11 cellular contexts compared by ENCODE assay signal in the genomic region with DNA sequence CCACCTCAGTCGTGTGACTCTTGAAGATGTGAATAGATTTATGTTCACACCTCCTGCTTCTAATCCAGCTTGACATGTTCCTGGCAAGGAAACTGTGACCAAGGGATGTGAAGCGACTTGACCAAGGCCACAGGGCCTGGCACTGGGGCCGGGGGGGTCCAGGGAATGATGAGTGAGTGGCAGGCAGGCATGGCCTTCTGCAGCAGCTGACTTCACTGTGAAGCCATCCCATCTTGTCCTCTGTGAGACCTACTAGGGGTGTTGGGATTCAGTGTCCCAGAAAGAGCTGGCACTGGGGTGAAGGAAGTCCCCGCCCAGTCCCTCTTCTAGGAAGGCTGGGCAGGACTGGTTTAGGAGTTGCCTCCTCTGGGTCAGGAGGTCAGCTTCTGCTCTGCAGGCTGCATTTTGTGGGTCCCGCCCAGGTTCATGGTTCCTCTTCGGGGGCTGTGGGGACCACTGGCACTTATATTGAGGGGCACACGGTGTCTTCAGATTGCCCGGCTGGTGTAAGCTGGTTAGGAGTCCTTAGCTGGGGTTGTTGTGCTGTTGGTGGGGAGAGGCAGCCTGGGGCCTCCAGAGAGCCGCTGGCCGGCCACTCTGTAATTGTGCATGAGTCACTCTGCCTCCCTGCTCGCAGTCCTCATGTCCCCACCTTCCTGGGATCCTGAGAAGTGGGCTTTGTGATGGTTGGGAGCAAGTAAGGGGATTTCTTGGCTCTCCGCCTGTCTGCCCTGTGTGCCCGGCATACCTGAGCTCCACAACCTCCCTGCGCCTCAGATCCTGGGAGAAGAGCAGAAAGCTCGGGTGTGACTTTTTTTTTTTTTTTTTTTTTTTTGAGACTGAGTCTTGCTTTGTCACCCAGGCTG. TPM values are rescaled to one million over a fixed set of nuclear protein-coding genes. Genes with fewer than 3 reads are reported as not detected.
DNase-seq lines count a peak whose midpoint lies in the region; ATAC-seq and TF ChIP-seq lines count a peak whose summit lies in the region.
"Had no signal": no experiment of that assay in that cellular context is flagged by ENCODE, and none has a peak within 500 bp of the region (broad histone marks: within the 10 kb centered on the region; RNA-seq: fewer than 3 reads in every experiment).

No MANE protein-coding gene starts in this region.

- H2BK120ac ChIP-seq in IMR-90 (ENCODE audit: low read depth, low read length) = peak overlapping the region; percentile 73

- TF ChIP-seq CTCF in IMR-90 (conservative IDR thresholded peaks at IDR 0.05; ENCODE audit: low read depth, low read length) = no peak
- no peak for TF ChIP-seq CTCF in mucosa of descending colon (IDR thresholded peaks at IDR 0.05)

- H2AK5ac ChIP-seq in IMR-90 (ENCODE audit: low read depth, low read length) = peak overlapping the region; percentile 95

- H3K9ac ChIP-seq in IMR-90 (ENCODE audit: low read depth, low read length) = peak overlapping the region; percentile 21

- no peaks in the 10 kb centered on the region for H3K9me3 ChIP-seq in IMR-90 (ENCODE audit: control insufficient read depth, insufficient read depth, low read length)
- no peaks in the 10 kb centered on the region for H3K9me3 ChIP-seq in mucosa of descending colon
- H3K9me3 ChIP-seq: neutrophil had no signal

- POLR2A ChIA-PET in IMR-90 (lab: Charles Lee; ENCODE audit: unreplicated experiment) = interaction anchor here (0.6 kb wide), 1 partner anchor 288 kb away, joined by 5 read pairs; no protein-coding TSS in a partner anchor

- H3K4me3 ChIP-seq in IMR-90 (ENCODE audit: insufficient read depth, low read depth, low read length) = no peak overlapping the region
- no peak overlapping the region for H3K4me3 ChIP-seq in mucosa of descending colon

- H4K8ac ChIP-seq in IMR-90 (ENCODE audit: low read depth in 2 of 2, low read length in 2 of 2) = peak overlapping the region in 1 of 2 experiments; percentile 75; a peak in 3 of 4 replicates

- 75% methylated on average over 2 of the region's 15 CpGs; no CpG with 5 or more reads in 1 of the 2 experiments for WGBS in IMR-90 (ENCODE audit: extremely low coverage in 2 of 2, insufficient read length in 1 of 2), 2 experiments

- peak overlapping the region; percentile 61; the same call in 1 of the 2 replicates for H3K56ac ChIP-seq in IMR-90 (ENCODE audit: extremely low read depth, insufficient read depth, low read length)

- no peak for TF ChIP-seq POLR2A in IMR-90 (IDR thresholded peaks at IDR 0.05; ENCODE audit: low read depth, low read length)

- H3K4me1 ChIP-seq in IMR-90 (ENCODE audit: control insufficient read depth, insufficient read depth, low read length) = peaks cover 83% of the 10 kb centered on the region
- peaks cover 99% of the 10 kb centered on the region for H3K4me1 ChIP-seq in mucosa of descending colon (ENCODE audit: low read depth)

- no TSS peak for BruUV-seq in IMR-90 (replicated peaks; lab: Mats Ljungman, UMichigan)

- peak overlapping the region; percentile 82 for H4K91ac ChIP-seq in IMR-90 (ENCODE audit: insufficient read depth, low read depth, low read length)

- TF ChIP-seq RAD21 in IMR-90 (IDR thresholded peaks at IDR 0.05; ENCODE audit: low read length) = peak; percentile 14; the same call in 1 of the 2 replicates

- H2BK20ac ChIP-seq in IMR-90 (ENCODE audit: low read depth, low read length) = peak overlapping the region; percentile 71

- H3K18ac ChIP-seq in IMR-90 (ENCODE audit: low read depth, low read length) = peak overlapping the region; percentile 62

- peak; percentile 75 for DNase-seq in A172 (ENCODE audit: low spot score)
- peak; percentile 71 for DNase-seq in IMR-90
- peak; percentile 48 for DNase-seq in dermis blood vessel endothelial cell
- DNase-seq in mucosa of descending colon = peak in 1 of 3 donors; percentile 60
- DNase-seq in midbrain (lab: John Stamatoyannopoulos, UW) = no peak
- no peak for DNase-seq in stimulated activated CD4-positive, alpha-beta T cell treated with anti-CD3 and anti-CD28 coated beads, Interleukin-12 subunit alpha, Interleukin-12 subunit beta, amount 100 ng/mL, for 4 hours
- no peak for DNase-seq in activated CD8-positive, alpha-beta memory T cell treated with anti-CD3 and anti-CD28 coated beads, Interleukin-2, amount 50 U/mL, for 4 hours
- DNase-seq in activated CD8-positive, alpha-beta memory T cell treated with anti-CD3 and anti-CD28 coated beads, Interleukin-2, amount 50 U/mL, for 48 hours = no peak
- DNase-seq: NCI-H1105; stimulated activated CD8-positive, alpha-beta memory T cell treated with anti-CD3 and anti-CD28 coated beads, Interleukin-4, amount 100 ng/mL, for 48 hours had no signal

- H4K20me1 ChIP-seq in IMR-90 (ENCODE audit: insufficient read depth, low read length) = peaks cover 100% of the 10 kb centered on the region

- intact Hi-C loops in IMR-90 (cut with micrococcal nuclease) (loop anchor here (5.0 kb wide), 1 partner anchor 48 kb away; no protein-coding TSS in a partner anchor), mucosa of descending colon (cut with DNase I, micrococcal nuclease) (loop anchor here (10.0 kb wide), 1 partner anchor 115 kb away; no protein-coding TSS in a partner anchor)

- H2AFZ ChIP-seq in IMR-90 (replicated peaks; ENCODE audit: low read length, poor library complexity) = no peak overlapping the region

- peaks cover 20 to 92% of the 10 kb centered on the region in 2 experiments for H3K79me1 ChIP-seq in IMR-90 (ENCODE audit: low read depth in 1 of 2, low read length in 2 of 2)

- CTCF ChIA-PET in IMR-90 (lab: Yijun Ruan, JAX) = interaction anchor here (1.7 kb wide), 1 partner anchor 116 kb away, joined by 5 read pairs; no protein-coding TSS in a partner anchor

- dilution Hi-C loops in IMR-90 (cut with HindIII; ENCODE audit: low sequenced_read_pairs, unreplicated experiment) = no loop called here

- ATAC-seq in IMR-90 (ENCODE audit: low read depth) = peak; percentile 24
- ATAC-seq in mucosa of descending colon = peak; percentile 5

- H3K14ac ChIP-seq in IMR-90 (replicated peaks; ENCODE audit: low read depth, low read length) = peak overlapping the region; percentile 53

- H2BK15ac ChIP-seq in IMR-90 (ENCODE audit: low read depth, low read length) = peak overlapping the region; percentile 63; the same call in 1 of the 3 replicates

- peak overlapping the region; percentile 93 for H2BK5ac ChIP-seq in IMR-90 (ENCODE audit: low read depth, low read length, poor library complexity, severe bottlenecking)

- H3K27ac ChIP-seq in IMR-90 (ENCODE audit: insufficient read depth, low read length) = peak overlapping the region; percentile 61
- H3K27ac ChIP-seq: neutrophil had no signal

- H3K23ac ChIP-seq in IMR-90 (ENCODE audit: low read depth, low read length) = peak overlapping the region; percentile 90

- in situ Hi-C loops in IMR-90 (cut with MboI; ENCODE audit: low sequenced_read_pairs) = loop anchor here (5.0 to 10.0 kb wide), 2 partner anchors 108 to 1035 kb away; no protein-coding TSS in a partner anchor

- peak overlapping the region; percentile 41 for H3K4me2 ChIP-seq in IMR-90 (ENCODE audit: low read depth, low read length)

- peak overlapping the region; percentile 57 for H4K5ac ChIP-seq in IMR-90 (ENCODE audit: low read depth, low read length)

- H3K9me1 ChIP-seq in IMR-90 (ENCODE audit: insufficient read depth, low read length) = peaks cover 73% of the 10 kb centered on the region

- peak overlapping the region; percentile 83 for H2AK9ac ChIP-seq in IMR-90 (replicated peaks; ENCODE audit: low read depth, low read length, poor library complexity)

- H3K4ac ChIP-seq in IMR-90 (ENCODE audit: low read depth, low read length) = peak overlapping the region; percentile 95

- H3K36me3 ChIP-seq in IMR-90 (ENCODE audit: control insufficient read depth, insufficient read depth, low read length) = no peaks in the 10 kb centered on the region; the same call in 1 of the 2 replicates
- no peaks in the 10 kb centered on the region for H3K36me3 ChIP-seq in mucosa of descending colon (ENCODE audit: low read depth)
- H3K36me3 ChIP-seq: neutrophil had no signal

- no peaks in the 10 kb centered on the region for H3K27me3 ChIP-seq in IMR-90 (ENCODE audit: control insufficient read depth, insufficient read depth, low read length)
- H3K27me3 ChIP-seq: neutrophil had no signal

TF ChIP-seq in IMR-90, 13 proteins besides CTCF, POLR2A, EP300 and RAD21:
- TF ChIP-seq, protein P1, sequence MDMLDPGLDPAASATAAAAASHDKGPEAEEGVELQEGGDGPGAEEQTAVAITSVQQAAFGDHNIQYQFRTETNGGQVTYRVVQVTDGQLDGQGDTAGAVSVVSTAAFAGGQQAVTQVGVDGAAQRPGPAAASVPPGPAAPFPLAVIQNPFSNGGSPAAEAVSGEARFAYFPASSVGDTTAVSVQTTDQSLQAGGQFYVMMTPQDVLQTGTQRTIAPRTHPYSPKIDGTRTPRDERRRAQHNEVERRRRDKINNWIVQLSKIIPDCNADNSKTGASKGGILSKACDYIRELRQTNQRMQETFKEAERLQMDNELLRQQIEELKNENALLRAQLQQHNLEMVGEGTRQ (IDR thresholded peaks at IDR 0.05; ENCODE audit: low read depth, low read length) = no peak
- TF ChIP-seq SMC3 (IDR thresholded peaks at IDR 0.05; ENCODE audit: low read depth, low read length) = 0 out of 2 replicates have a peak, but pooled peaks have one; percentile 2

RNA-seq across cellular contexts. Expression of a gene that starts 11.0 kb away (rescaled TPM):
- 15.4 and 16.6 TPM in 2 replicates for total RNA-seq in A172 (2014; rRNA removed; shearing (Covaris generic))
- total RNA-seq in IMR-90 (2012; rRNA removed) (6.6 and 6.7 TPM in 2 replicates), dermis blood vessel endothelial cell (18.2 and 32.1 TPM in 2 replicates), mucosa of descending colon (100 to 1,000 TPM in 1 of 3 donors, 10 to 100 TPM in 2; 61.4 to 103 (median 89.1) TPM)
- 43.2 and 48.7 TPM in 2 replicates for polyA plus RNA-seq in IMR-90 (2012; rRNA removed)
- polyA plus RNA-seq in IMR-90 (2012; cell fraction: cytosol; rRNA removed) = 39.5 and 51.2 TPM in 2 replicates
- polyA plus RNA-seq in IMR-90 (2012; cell fraction: nucleus; rRNA removed; ENCODE audit: low replicate concordance) = 57.0 and 113 TPM in 2 replicates

Comparison
In these comparisons a context has a peak if more than half of its experiments do, and no peak if none do; other contexts are left out.
1. DNase-seq: peak in A172 (single experiment), IMR-90 (single experiment) and dermis blood vessel endothelial cell (single experiment); none in midbrain (single experiment), stimulated activated CD4-positive, alpha-beta T cell treated with anti-CD3 and anti-CD28 coated beads, Interleukin-12 subunit alpha, Interleukin-12 subunit beta, amount 100 ng/mL, for 4 hours (single experiment), activated CD8-positive, alpha-beta memory T cell treated with anti-CD3 and anti-CD28 coated beads, Interleukin-2, amount 50 U/mL, for 4 hours (single experiment) and activated CD8-positive, alpha-beta memory T cell treated with anti-CD3 and anti-CD28 coated beads, Interleukin-2, amount 50 U/mL, for 48 hours (single experiment).